ENCODE assay signal across 18 cellular contexts in the genomic region with DNA sequence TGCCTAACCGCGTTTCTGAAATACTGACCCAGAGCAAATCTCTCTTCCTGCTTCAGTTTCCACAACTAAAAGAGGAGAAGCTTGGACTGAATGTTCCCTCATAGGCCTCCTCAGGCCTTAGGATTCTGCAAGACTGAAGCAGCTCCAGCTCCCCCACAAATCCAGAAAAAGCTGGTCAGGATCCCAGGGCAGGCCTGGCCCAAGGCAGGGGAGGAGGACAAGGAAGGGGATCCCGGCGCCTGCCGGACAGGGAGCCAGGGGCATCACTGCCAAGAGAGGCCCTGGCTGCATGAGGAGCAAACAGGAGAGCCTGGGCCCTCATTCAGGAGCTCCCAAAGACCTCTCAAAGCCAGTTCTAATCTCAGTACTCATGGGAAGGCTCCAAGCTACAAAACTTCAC.
DNase-seq lines count a peak whose midpoint lies in the region; ATAC-seq and TF ChIP-seq lines count a peak whose summit lies in the region.
"Had no signal": no experiment of that assay in that cellular context is flagged by ENCODE, and none has a peak within 500 bp of the region (broad histone marks: within the 10 kb centered on the region; RNA-seq: fewer than 3 reads in every experiment).

No MANE protein-coding gene starts in this region.

- CTCF ChIA-PET in A673 (lab: Charles Lee) = no interaction called here

- TF ChIP-seq POLR2A in esophagus squamous epithelium (IDR thresholded peaks at IDR 0.05) = no peak

- H3K36me3 ChIP-seq in A673 (ENCODE audit: insufficient read depth, low read length, poor library complexity, severe bottlenecking) = no peaks in the 10 kb centered on the region
- H3K36me3 ChIP-seq in esophagus squamous epithelium = no peaks in the 10 kb centered on the region
- H3K36me3 ChIP-seq in lower lobe of right lung = no peaks in the 10 kb centered on the region
- H3K36me3 ChIP-seq: pancreas, thyroid gland had no signal

- H3K4me3 ChIP-seq in A673 (ENCODE audit: low read depth, low read length, poor library complexity, severe bottlenecking) = no peak overlapping the region
- H3K4me3 ChIP-seq in esophagus squamous epithelium = no peak overlapping the region
- H3K4me3 ChIP-seq in lower lobe of right lung = no peak overlapping the region
- H3K4me3 ChIP-seq: pancreas, thyroid gland had no signal

- H3K27ac ChIP-seq in A673 (ENCODE audit: low read depth, low read length, poor library complexity, severe bottlenecking) (peak overlapping the region; percentile 46), esophagus squamous epithelium (peak overlapping the region; percentile 37 to 66 (median 56)), lower lobe of right lung (peak overlapping the region; percentile 18)
- H3K27ac ChIP-seq: pancreas, thyroid gland had no signal

- H3K27me3 ChIP-seq in A673 (replicated peaks; ENCODE audit: insufficient read depth, low read depth, low read length, poor library complexity) (no peaks in the 10 kb centered on the region), esophagus squamous epithelium (no peaks in the 10 kb centered on the region), lower lobe of right lung (ENCODE audit: low read depth) (no peaks in the 10 kb centered on the region)
- H3K27me3 ChIP-seq: pancreas, thyroid gland had no signal

- no peak for DNase-seq in A673 (ENCODE audit: low spot score)
- DNase-seq in esophagus squamous epithelium (lab: John Stamatoyannopoulos, UW) = no peak
- no peak for DNase-seq in lower lobe of right lung
- DNase-seq in sciatic nerve (ENCODE audit: low spot score) = no peak
- no peak for DNase-seq in EL
- DNase-seq: activated CD4-positive, alpha-beta T cell treated with anti-CD3 and anti-CD28 coated beads for 1 hour; activated naive CD4-positive, alpha-beta T cell treated with Interleukin-2 at 50 U/mL for 16 hours; CD4-positive, CD25-positive, alpha-beta regulatory T cell; DMS79; effector memory CD8-positive, alpha-beta T cell; foreskin melanocyte; Kasumi-1; NCI-H1417 treated with DMSO at 0.1 percent for 48 hours; pancreas; thyroid gland had no signal

- H3K4me1 ChIP-seq in A673 (ENCODE audit: insufficient read depth, low read length, poor library complexity, severe bottlenecking) (peaks cover 10% of the 10 kb centered on the region), esophagus squamous epithelium (peaks cover 0 to 19% (median 0%) of the 10 kb centered on the region in 3 donors), lower lobe of right lung (no peaks in the 10 kb centered on the region)
- H3K4me1 ChIP-seq: pancreas, thyroid gland had no signal

- WGBS in esophagus squamous epithelium, 2 donors = 83 to 96% methylated on average over 2 to 3 of the region's 5 CpGs

- BruUV-seq in A673 (replicated peaks; lab: Mats Ljungman, UMichigan) = no TSS peak

- POLR2A ChIA-PET in A673 (lab: Charles Lee; ENCODE audit: low non-redundant PET) = no interaction called here

- TF ChIP-seq CTCF in A673 (conservative IDR thresholded peaks at IDR 0.05; ENCODE audit: low read depth, low read length) = no peak
- TF ChIP-seq CTCF in esophagus squamous epithelium (IDR thresholded peaks at IDR 0.05) = no peak
- TF ChIP-seq CTCF in lower lobe of right lung (IDR thresholded peaks at IDR 0.05) = no peak

- H3K9me3 ChIP-seq in A673 (ENCODE audit: low read depth, low read length, poor library complexity, severe bottlenecking) (no peaks in the 10 kb centered on the region), esophagus squamous epithelium (no peaks in the 10 kb centered on the region), lower lobe of right lung (no peaks in the 10 kb centered on the region)
- H3K9me3 ChIP-seq: pancreas, thyroid gland had no signal

- ATAC-seq in lower lobe of right lung = no peak
- ATAC-seq in sciatic nerve = peak; percentile 81
- ATAC-seq in GM19328 (IDR thresholded peaks at IDR 0.05; ENCODE audit: unreplicated experiment) = no peak
- ATAC-seq in GM19452 (IDR thresholded peaks at IDR 0.05; ENCODE audit: unreplicated experiment) = no peak
- ATAC-seq in HG03025 (IDR thresholded peaks at IDR 0.05; ENCODE audit: low FRiP score, unreplicated experiment) = no peak
- ATAC-seq: effector memory CD8-positive, alpha-beta T cell had no signal

- intact Hi-C loops in A673 (cut with micrococcal nuclease; ENCODE audit: unreplicated experiment) = no loop called here
- intact Hi-C loops in esophagus squamous epithelium (cut with DNase I) = no loop called here
- intact Hi-C loops in lower lobe of right lung (cut with DNase I) = no loop called here
- intact Hi-C loops in sciatic nerve (cut with DNase I) = no loop called here
